ENCODE assay signal across 1 cellular context in genomic region chr3:71693641-71694040, GRCh38.
TF ChIP-seq lines count a peak whose summit lies in the region.

No MANE protein-coding gene starts in this region.

TF ChIP-seq in HepG2, 621 proteins besides CTCF, POLR2A, EP300 and RAD21 (continued from another document):
- TF ChIP-seq, protein P1, sequence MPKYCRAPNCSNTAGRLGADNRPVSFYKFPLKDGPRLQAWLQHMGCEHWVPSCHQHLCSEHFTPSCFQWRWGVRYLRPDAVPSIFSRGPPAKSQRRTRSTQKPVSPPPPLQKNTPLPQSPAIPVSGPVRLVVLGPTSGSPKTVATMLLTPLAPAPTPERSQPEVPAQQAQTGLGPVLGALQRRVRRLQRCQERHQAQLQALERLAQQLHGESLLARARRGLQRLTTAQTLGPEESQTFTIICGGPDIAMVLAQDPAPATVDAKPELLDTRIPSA (CRISPR knock-in tag; IDR thresholded peaks at IDR 0.05; ENCODE audit: borderline replicate concordance) = no peak
- no peak for TF ChIP-seq NCOA5 (CRISPR knock-in tag; IDR thresholded peaks at IDR 0.05)
